In genomic region chr19:43755256-43755801, GRCh38 we compare ENCODE assay signal across 8 cellular contexts. TPM values are rescaled to one million over a fixed set of nuclear protein-coding genes. Genes with fewer than 3 reads are reported as not detected.
A peak's percentile ranks its signal among the peaks of the same experiment; 100 is the strongest.
DNase-seq lines count a peak whose midpoint lies in the region; ATAC-seq and TF ChIP-seq lines count a peak whose summit lies in the region.

No MANE protein-coding gene starts in this region.

- peak overlapping the region; percentile 97 for H3K4me2 ChIP-seq in OCI-LY3 (ENCODE audit: low read length)

- TF ChIP-seq CTCF in OCI-LY3 (IDR thresholded peaks at IDR 0.05; ENCODE audit: low read depth, low read length) (no peak), epithelial cell of esophagus (IDR thresholded peaks at IDR 0.05; ENCODE audit: insufficient read depth, low read depth, low read length, missing control alignments) (no peak), mucosa of descending colon (IDR thresholded peaks at IDR 0.05) (no peak)

- no peaks in the 10 kb centered on the region for H3K27me3 ChIP-seq in HUES6 (ENCODE audit: control insufficient read depth, insufficient read depth, low read length)
- no peaks in the 10 kb centered on the region for H3K27me3 ChIP-seq in OCI-LY3 (ENCODE audit: low read depth, low read length)

- H3K9me3 ChIP-seq in HUES6 (ENCODE audit: control insufficient read depth, insufficient read depth, low read depth, low read length): no peaks in the 10 kb centered on the region
- no peaks in the 10 kb centered on the region for H3K9me3 ChIP-seq in OCI-LY3 (ENCODE audit: insufficient read depth, low read length)
- H3K9me3 ChIP-seq in mucosa of descending colon: no peaks in the 10 kb centered on the region

- H3K4me1 ChIP-seq in HUES6 (ENCODE audit: control insufficient read depth, insufficient read depth, low read length): peaks cover 15% of the 10 kb centered on the region
- H3K4me1 ChIP-seq in OCI-LY3 (ENCODE audit: low read length): peaks cover 65% of the 10 kb centered on the region
- H3K4me1 ChIP-seq in mucosa of descending colon (ENCODE audit: low read depth): peaks cover 16% of the 10 kb centered on the region

- peaks cover 34% of the 10 kb centered on the region for H3K79me2 ChIP-seq in OCI-LY3 (ENCODE audit: low read length)

- peak overlapping the region; percentile 95 for H3K27ac ChIP-seq in HUES6 (ENCODE audit: low read depth, low read length)
- H3K27ac ChIP-seq in OCI-LY3 (ENCODE audit: low read length): peak overlapping the region; percentile 95

- ATAC-seq in mucosa of descending colon (peak; percentile 55), HG02763 (IDR thresholded peaks at IDR 0.05; ENCODE audit: unreplicated experiment) (no peak)

- intact Hi-C loops in mucosa of descending colon (cut with DNase I, micrococcal nuclease): no loop called here

- no peak overlapping the region for H2AFZ ChIP-seq in OCI-LY3 (ENCODE audit: low read depth, low read length)

- peak overlapping the region; percentile 78 for H3K4me3 ChIP-seq in HUES6 (ENCODE audit: low read depth, low read length)
- peak overlapping the region; percentile 86 for H3K4me3 ChIP-seq in OCI-LY3 (ENCODE audit: low read length)
- H3K4me3 ChIP-seq in epithelial cell of esophagus (ENCODE audit: low read length): peak overlapping the region; percentile 85
- H3K4me3 ChIP-seq in mucosa of descending colon: peak overlapping the region; percentile 45

- DNase-seq in GM03348 (ENCODE audit: low spot score) (peak; percentile 88), activated T-cell treated with anti-CD3 and anti-CD28 coated beads for 24 hours (ENCODE audit: low read depth) (peak; percentile 76), epithelial cell of esophagus (ENCODE audit: low read depth) (peak; percentile 69), mucosa of descending colon (peak; percentile 89 to 91 (median 90))
- DNase-seq in stimulated activated CD8-positive, alpha-beta memory T cell treated with anti-CD3 and anti-CD28 coated beads, Interleukin-4, amount 100 ng/mL, for 48 hours: peak; percentile 87

- H3K36me3 ChIP-seq in HUES6 (ENCODE audit: control insufficient read depth, insufficient read depth, low read length) (peaks cover 12% of the 10 kb centered on the region), OCI-LY3 (replicated peaks; ENCODE audit: low read depth, low read length) (peaks cover 39% of the 10 kb centered on the region), mucosa of descending colon (ENCODE audit: low read depth) (peaks cover 5% of the 10 kb centered on the region)

- H3K9ac ChIP-seq in HUES6 (ENCODE audit: low read length) (peak overlapping the region; percentile 93), OCI-LY3 (ENCODE audit: low read length) (peak overlapping the region; percentile 100)

- no peaks in the 10 kb centered on the region for H4K20me1 ChIP-seq in OCI-LY3 (ENCODE audit: insufficient read depth, low read length)

RNA-seq across cellular contexts. Expression of gene SMG9, which starts 0.6 kb away (rescaled TPM):
- total RNA-seq in mucosa of descending colon: 10 to 100 TPM; 32.2 to 41.4 (median 34.7) TPM

RNA-seq across cellular contexts. Expression of gene KCNN4, which starts 25.4 kb away (rescaled TPM):
- total RNA-seq in mucosa of descending colon: 10 to 100 TPM; 14.9 to 36.2 (median 36.1) TPM

RNA-seq across cellular contexts. Expression of gene IRGC, which starts 39.5 kb away (rescaled TPM):
- not detected for total RNA-seq in mucosa of descending colon

RNA-seq across cellular contexts. Expression of gene LYPD5, which starts 46.9 kb away (rescaled TPM):
- 1 to 10 TPM in 2 of 3 donors, under 1 TPM in 1; 0.61 to 4.8 (median 3.9) TPM for total RNA-seq in mucosa of descending colon
